In genomic region chr12:88921890-88922532, GRCh38 we compare ENCODE assay signal across 18 cellular contexts.
"Had no signal": no experiment of that assay in that cellular context is flagged by ENCODE, and none has a peak within 500 bp of the region (broad histone marks: within the 10 kb centered on the region; RNA-seq: fewer than 3 reads in every experiment).

No MANE protein-coding gene starts in this region.

- H3K9me3 ChIP-seq: colonic mucosa, heart left ventricle, prostate gland, spleen had no signal

- H3K36me3 Mint-ChIP-seq: activated naive CD8-positive, alpha-beta T cell treated with anti-CD3 and anti-CD28 coated beads, Interleukin-2, amount 10 ng/mL, durations not matched to agents 7 days and 5 days; mesothelial cell of epicardium; naive thymus-derived CD8-positive, alpha-beta T cell had no signal

- H3K9me3 Mint-ChIP-seq: activated CD4-positive, alpha-beta memory T cell treated with anti-CD3 and anti-CD28 coated beads, Interleukin-2, amount 10 ng/mL, durations not matched to agents 7 days and 5 days; activated naive CD4-positive, alpha-beta T cell treated with anti-CD3 and anti-CD28 coated beads for 36 hours; activated naive CD8-positive, alpha-beta T cell treated with anti-CD3 and anti-CD28 coated beads, Interleukin-2, amount 10 ng/mL, durations not matched to agents 7 days and 5 days; activated T-cell treated with anti-CD3 and anti-CD28 coated beads, Interleukin-2, amount 50 U/mL, for 72 hours; T-helper 1 cell treated with Interleukin-12 subunit alpha and Interleukin-12 subunit beta and Interleukin-4 antibody, amounts not matched to agents 30 μg/mL and 1 μg/mL, for 36 hours had no signal

- H3K4me1 Mint-ChIP-seq: activated CD4-positive, alpha-beta memory T cell treated with anti-CD3 and anti-CD28 coated beads, Interleukin-2, amount 10 ng/mL, durations not matched to agents 7 days and 5 days; activated naive CD8-positive, alpha-beta T cell treated with anti-CD3 and anti-CD28 coated beads, Interleukin-2, amount 10 ng/mL, durations not matched to agents 7 days and 5 days; naive thymus-derived CD8-positive, alpha-beta T cell had no signal

- H3K4me3 Mint-ChIP-seq: activated CD4-positive, alpha-beta memory T cell treated with anti-CD3 and anti-CD28 coated beads, Interleukin-2, amount 10 ng/mL, durations not matched to agents 7 days and 5 days; activated naive CD4-positive, alpha-beta T cell treated with anti-CD3 and anti-CD28 coated beads for 36 hours; activated naive CD8-positive, alpha-beta T cell treated with anti-CD3 and anti-CD28 coated beads, Interleukin-2, amount 10 ng/mL, durations not matched to agents 7 days and 5 days; activated T-cell treated with anti-CD3 and anti-CD28 coated beads, Interleukin-2, amount 50 U/mL, for 72 hours; mesothelial cell of epicardium; naive thymus-derived CD8-positive, alpha-beta T cell; T-helper 1 cell treated with Interleukin-12 subunit alpha and Interleukin-12 subunit beta and Interleukin-4 antibody, amounts not matched to agents 30 μg/mL and 1 μg/mL, for 36 hours had no signal

- H3K27me3 ChIP-seq: colonic mucosa, heart left ventricle, spleen had no signal

- H3K27me3 Mint-ChIP-seq: activated CD4-positive, alpha-beta memory T cell treated with anti-CD3 and anti-CD28 coated beads, Interleukin-2, amount 10 ng/mL, durations not matched to agents 7 days and 5 days had no signal

- H3K27ac Mint-ChIP-seq: activated CD4-positive, alpha-beta memory T cell treated with anti-CD3 and anti-CD28 coated beads, Interleukin-2, amount 10 ng/mL, durations not matched to agents 7 days and 5 days; activated naive CD4-positive, alpha-beta T cell treated with anti-CD3 and anti-CD28 coated beads for 36 hours; activated naive CD8-positive, alpha-beta T cell treated with anti-CD3 and anti-CD28 coated beads, Interleukin-2, amount 10 ng/mL, durations not matched to agents 7 days and 5 days; activated T-cell treated with anti-CD3 and anti-CD28 coated beads, Interleukin-2, amount 50 U/mL, for 72 hours; mesothelial cell of epicardium; naive thymus-derived CD8-positive, alpha-beta T cell; T-helper 1 cell treated with Interleukin-12 subunit alpha and Interleukin-12 subunit beta and Interleukin-4 antibody, amounts not matched to agents 30 μg/mL and 1 μg/mL, for 36 hours had no signal

- ATAC-seq: activated T-cell treated with anti-CD3 and anti-CD28 coated beads, Interleukin-2, amount 50 U/mL, for 72 hours; heart left ventricle; naive thymus-derived CD8-positive, alpha-beta T cell; stimulated activated naive CD8-positive, alpha-beta T cell treated with anti-CD3 and anti-CD28 coated beads, Interleukin-15, Interleukin-2, amounts not matched to agents 100 U/mL and 50 U/mL, for 24 hours had no signal

- DNase-seq: activated CD4-positive, alpha-beta memory T cell treated with anti-CD3 and anti-CD28 coated beads, Interleukin-2, amount 10 ng/mL, durations not matched to agents 7 days and 5 days; activated CD4-positive, alpha-beta T cell treated with anti-CD3 and anti-CD28 coated beads for 48 hours; activated effector memory CD4-positive, alpha-beta T cell treated with Interleukin-2 at 50 U/mL for 16 hours; activated naive CD4-positive, alpha-beta T cell treated with anti-CD3 and anti-CD28 coated beads for 36 hours; activated naive CD8-positive, alpha-beta T cell treated with anti-CD3 and anti-CD28 coated beads, Interleukin-2, amount 10 ng/mL, durations not matched to agents 7 days and 5 days; activated T-cell treated with anti-CD3 and anti-CD28 coated beads, Interleukin-2, amount 50 U/mL, for 72 hours; colonic mucosa; heart left ventricle; islet precursor cell; naive thymus-derived CD8-positive, alpha-beta T cell; spleen; stimulated activated CD4-positive, alpha-beta T cell treated with anti-CD3 and anti-CD28 coated beads, Interleukin-4, amount 100 ng/mL, for 1 hour; stimulated activated naive CD8-positive, alpha-beta T cell treated with anti-CD3 and anti-CD28 coated beads, Interleukin-15, Interleukin-2, amounts not matched to agents 100 U/mL and 50 U/mL, for 24 hours had no signal

- H3K36me3 ChIP-seq: colonic mucosa, heart left ventricle, prostate gland, spleen had no signal

- H3K27ac ChIP-seq: colonic mucosa, heart left ventricle, prostate gland, spleen had no signal

- H3K4me1 ChIP-seq: colonic mucosa, prostate gland, spleen had no signal

- H3K4me3 ChIP-seq: colonic mucosa, heart left ventricle, lung, prostate gland, spleen had no signal

- FAIRE-seq: bronchial epithelial cell had no signal
